9 cellular contexts compared by ENCODE assay signal in the genomic region with DNA sequence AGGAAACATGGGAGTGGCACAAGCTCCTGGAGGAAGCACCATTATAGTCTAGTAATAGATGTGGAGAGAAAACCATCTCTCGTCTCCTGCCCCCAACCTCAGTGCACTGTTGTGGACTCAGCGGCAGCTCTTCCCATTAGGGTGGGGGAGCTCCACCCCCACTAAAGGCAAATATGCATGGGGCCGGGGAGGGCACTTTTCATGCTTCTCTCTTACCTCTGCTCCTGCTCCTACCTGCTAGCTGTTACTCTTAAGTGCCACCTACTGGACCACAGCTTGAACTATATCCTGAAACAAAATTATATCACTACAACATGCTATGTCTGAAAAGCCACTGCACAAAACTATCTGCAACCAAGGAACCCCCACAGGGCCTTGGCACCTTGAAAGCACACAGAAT.
DNase-seq lines count a peak whose midpoint lies in the region; ATAC-seq and TF ChIP-seq lines count a peak whose summit lies in the region.
"Had no signal": no experiment of that assay in that cellular context is flagged by ENCODE, and none has a peak within 500 bp of the region (broad histone marks: within the 10 kb centered on the region; RNA-seq: fewer than 3 reads in every experiment).

No MANE protein-coding gene starts in this region.

- WGBS in liver, result 17% methylated on average over 3 of the region's 3 CpGs

- H3K4me1 ChIP-seq in liver (ENCODE audit: control insufficient read depth in 4 of 4, insufficient read depth in 4 of 4, low read length in 3 of 4) (no peaks in the 10 kb centered on the region), right atrium auricular region (no peaks in the 10 kb centered on the region)

- H3K36me3 ChIP-seq in WERI-Rb-1, result no peaks in the 10 kb centered on the region
- no peaks in the 10 kb centered on the region for H3K36me3 ChIP-seq in liver (ENCODE audit: control insufficient read depth in 4 of 4, insufficient read depth in 3 of 4, low read depth in 1 of 4, low read length in 3 of 4)
- H3K36me3 ChIP-seq in right atrium auricular region, result no peaks in the 10 kb centered on the region

- H3K9ac ChIP-seq in liver (ENCODE audit: low read depth in 1 of 2, low read length in 2 of 2), result no peak overlapping the region

- peak; percentile 33 to 39 for TF ChIP-seq RAD21 in liver (IDR thresholded peaks at IDR 0.05)

- H3K9me3 ChIP-seq in WERI-Rb-1 (ENCODE audit: severe bottlenecking), result no peaks in the 10 kb centered on the region
- H3K9me3 ChIP-seq in liver (ENCODE audit: control insufficient read depth in 4 of 4, low read length in 3 of 4), result peaks cover 0 to 3% (median 0%) of the 10 kb centered on the region in 4 donors
- H3K9me3 ChIP-seq in right atrium auricular region, result no peaks in the 10 kb centered on the region

- H3K27me3 ChIP-seq in WERI-Rb-1 (ENCODE audit: insufficient read depth, low read depth, severe bottlenecking) (no peaks in the 10 kb centered on the region), liver (ENCODE audit: control insufficient read depth in 4 of 4, insufficient read depth in 4 of 4, low read length in 3 of 4) (no peaks in the 10 kb centered on the region), right atrium auricular region (no peaks in the 10 kb centered on the region)

- peak; percentile 21 for TF ChIP-seq CTCF in GM12865 (IDR thresholded peaks at IDR 0.05; ENCODE audit: insufficient read depth, low read depth, low read length, missing control alignments)
- peak; percentile 70 for TF ChIP-seq CTCF in WERI-Rb-1 (IDR thresholded peaks at IDR 0.05; ENCODE audit: low read depth, low read length)
- TF ChIP-seq CTCF in liver (IDR thresholded peaks at IDR 0.05; ENCODE audit: low read depth, low read length, missing input control), result peak; percentile 11
- TF ChIP-seq CTCF in right atrium auricular region (IDR thresholded peaks at IDR 0.05), result no peak

- no peak for ATAC-seq in HG02763 (IDR thresholded peaks at IDR 0.05; ENCODE audit: unreplicated experiment)

- H3K27ac ChIP-seq in WERI-Rb-1 (no peak overlapping the region), liver (ENCODE audit: low read depth in 1 of 2, low read length in 2 of 2) (no peak overlapping the region), right atrium auricular region (no peak overlapping the region)

- DNase-seq in GM12865 (ENCODE audit: low read depth), result peak; percentile 9
- DNase-seq in Kasumi-1 (lab: John Stamatoyannopoulos, UW), result peak; percentile 18 to 32
- DNase-seq in WERI-Rb-1, result peak; percentile 26
- DNase-seq in right atrium auricular region (ENCODE audit: low spot score), result no peak
- no peak for DNase-seq in activated T-cell treated with anti-CD3 and anti-CD28 coated beads, Interleukin-2, amount 50 U/mL, for 1 hour
- no peak for DNase-seq in cerebellar cortex (ENCODE audit: low spot score)
- DNase-seq: effector CD4-positive, alpha-beta T cell had no signal

- H3K4me3 ChIP-seq in GM12865 (ENCODE audit: low read depth, low read length), result no peak overlapping the region
- H3K4me3 ChIP-seq in WERI-Rb-1 (ENCODE audit: low read depth, low read length), result no peak overlapping the region
- no peak overlapping the region for H3K4me3 ChIP-seq in liver (ENCODE audit: low read depth in 1 of 3, low read length in 3 of 3)
- H3K4me3 ChIP-seq in right atrium auricular region, result no peak overlapping the region

TF ChIP-seq in liver, 16 proteins besides CTCF, POLR2A, EP300 and RAD21:
- TF ChIP-seq, protein P1, sequence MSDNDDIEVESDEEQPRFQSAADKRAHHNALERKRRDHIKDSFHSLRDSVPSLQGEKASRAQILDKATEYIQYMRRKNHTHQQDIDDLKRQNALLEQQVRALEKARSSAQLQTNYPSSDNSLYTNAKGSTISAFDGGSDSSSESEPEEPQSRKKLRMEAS (IDR thresholded peaks at IDR 0.05), result no peak
- TF ChIP-seq, protein P2, sequence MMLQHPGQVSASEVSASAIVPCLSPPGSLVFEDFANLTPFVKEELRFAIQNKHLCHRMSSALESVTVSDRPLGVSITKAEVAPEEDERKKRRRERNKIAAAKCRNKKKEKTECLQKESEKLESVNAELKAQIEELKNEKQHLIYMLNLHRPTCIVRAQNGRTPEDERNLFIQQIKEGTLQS (IDR thresholded peaks at IDR 0.05), result no peak
- TF ChIP-seq, protein P3, sequence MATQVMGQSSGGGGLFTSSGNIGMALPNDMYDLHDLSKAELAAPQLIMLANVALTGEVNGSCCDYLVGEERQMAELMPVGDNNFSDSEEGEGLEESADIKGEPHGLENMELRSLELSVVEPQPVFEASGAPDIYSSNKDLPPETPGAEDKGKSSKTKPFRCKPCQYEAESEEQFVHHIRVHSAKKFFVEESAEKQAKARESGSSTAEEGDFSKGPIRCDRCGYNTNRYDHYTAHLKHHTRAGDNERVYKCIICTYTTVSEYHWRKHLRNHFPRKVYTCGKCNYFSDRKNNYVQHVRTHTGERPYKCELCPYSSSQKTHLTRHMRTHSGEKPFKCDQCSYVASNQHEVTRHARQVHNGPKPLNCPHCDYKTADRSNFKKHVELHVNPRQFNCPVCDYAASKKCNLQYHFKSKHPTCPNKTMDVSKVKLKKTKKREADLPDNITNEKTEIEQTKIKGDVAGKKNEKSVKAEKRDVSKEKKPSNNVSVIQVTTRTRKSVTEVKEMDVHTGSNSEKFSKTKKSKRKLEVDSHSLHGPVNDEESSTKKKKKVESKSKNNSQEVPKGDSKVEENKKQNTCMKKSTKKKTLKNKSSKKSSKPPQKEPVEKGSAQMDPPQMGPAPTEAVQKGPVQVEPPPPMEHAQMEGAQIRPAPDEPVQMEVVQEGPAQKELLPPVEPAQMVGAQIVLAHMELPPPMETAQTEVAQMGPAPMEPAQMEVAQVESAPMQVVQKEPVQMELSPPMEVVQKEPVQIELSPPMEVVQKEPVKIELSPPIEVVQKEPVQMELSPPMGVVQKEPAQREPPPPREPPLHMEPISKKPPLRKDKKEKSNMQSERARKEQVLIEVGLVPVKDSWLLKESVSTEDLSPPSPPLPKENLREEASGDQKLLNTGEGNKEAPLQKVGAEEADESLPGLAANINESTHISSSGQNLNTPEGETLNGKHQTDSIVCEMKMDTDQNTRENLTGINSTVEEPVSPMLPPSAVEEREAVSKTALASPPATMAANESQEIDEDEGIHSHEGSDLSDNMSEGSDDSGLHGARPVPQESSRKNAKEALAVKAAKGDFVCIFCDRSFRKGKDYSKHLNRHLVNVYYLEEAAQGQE (IDR thresholded peaks at IDR 0.05), result no peak
- TF ChIP-seq HNF4A (conservative IDR thresholded peaks at IDR 0.05) (no peak), HNF4G (IDR thresholded peaks at IDR 0.05) (no peak), YY1 (IDR thresholded peaks at IDR 0.05) (no peak), EGR1 (IDR thresholded peaks at IDR 0.05; ENCODE audit: low read depth in 2 of 2) (no peak), GABPA (IDR thresholded peaks at IDR 0.05 in 1 of 2, conservative IDR thresholded peaks at IDR 0.05 in 1 of 2) (no peak), SP1 (IDR thresholded peaks at IDR 0.05) (no peak), JUND (IDR thresholded peaks at IDR 0.05) (no peak), FOXA1 (IDR thresholded peaks at IDR 0.05) (no peak)
- TF ChIP-seq, protein P4, sequence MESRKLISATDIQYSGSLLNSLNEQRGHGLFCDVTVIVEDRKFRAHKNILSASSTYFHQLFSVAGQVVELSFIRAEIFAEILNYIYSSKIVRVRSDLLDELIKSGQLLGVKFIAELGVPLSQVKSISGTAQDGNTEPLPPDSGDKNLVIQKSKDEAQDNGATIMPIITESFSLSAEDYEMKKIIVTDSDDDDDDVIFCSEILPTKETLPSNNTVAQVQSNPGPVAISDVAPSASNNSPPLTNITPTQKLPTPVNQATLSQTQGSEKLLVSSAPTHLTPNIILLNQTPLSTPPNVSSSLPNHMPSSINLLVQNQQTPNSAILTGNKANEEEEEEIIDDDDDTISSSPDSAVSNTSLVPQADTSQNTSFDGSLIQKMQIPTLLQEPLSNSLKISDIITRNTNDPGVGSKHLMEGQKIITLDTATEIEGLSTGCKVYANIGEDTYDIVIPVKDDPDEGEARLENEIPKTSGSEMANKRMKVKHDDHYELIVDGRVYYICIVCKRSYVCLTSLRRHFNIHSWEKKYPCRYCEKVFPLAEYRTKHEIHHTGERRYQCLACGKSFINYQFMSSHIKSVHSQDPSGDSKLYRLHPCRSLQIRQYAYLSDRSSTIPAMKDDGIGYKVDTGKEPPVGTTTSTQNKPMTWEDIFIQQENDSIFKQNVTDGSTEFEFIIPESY (IDR thresholded peaks at IDR 0.05), result no peak

Comparison
In these comparisons a context has a peak if more than half of its experiments do, and no peak if none do; other contexts are left out.
1. DNase-seq: peak in GM12865 (single experiment), Kasumi-1 (2 of 2) and WERI-Rb-1 (single experiment); none in right atrium auricular region (single experiment), activated T-cell treated with anti-CD3 and anti-CD28 coated beads, Interleukin-2, amount 50 U/mL, for 1 hour (single experiment) and cerebellar cortex (single experiment).
2. CTCF ChIP-seq: peak in GM12865 (single experiment), WERI-Rb-1 (single experiment) and liver (single experiment); none in right atrium auricular region (0 of 2).